In the genomic region with DNA sequence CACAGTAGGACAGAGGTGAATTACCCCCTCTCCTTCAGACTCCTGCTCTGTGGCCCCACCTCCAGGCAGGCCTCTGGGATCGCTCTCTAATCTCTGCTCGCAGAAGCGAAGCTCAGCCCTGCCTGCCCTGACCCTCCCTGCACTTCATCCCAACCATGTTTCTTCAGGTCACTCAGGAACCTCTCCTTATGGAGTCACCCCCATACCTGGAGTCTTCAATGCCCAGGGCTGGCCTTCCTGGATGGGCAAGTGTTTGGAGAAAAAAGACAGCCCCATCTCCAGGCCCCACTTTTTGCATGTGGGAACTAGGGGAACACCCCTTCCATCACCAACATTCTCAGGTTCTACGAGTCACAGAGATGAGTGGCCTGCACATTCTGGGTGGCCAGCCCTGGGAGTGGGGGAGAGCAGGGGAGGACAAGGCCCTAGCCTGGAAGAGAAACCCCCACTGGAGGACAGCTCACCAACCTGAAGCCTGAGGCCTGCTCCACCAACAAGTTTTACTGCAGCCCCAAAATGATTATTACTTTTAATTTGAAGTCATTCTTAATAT, we compare ENCODE assay signal across 2 cellular contexts.
A peak's percentile ranks its signal among the peaks of the same experiment; 100 is the strongest.
TF ChIP-seq lines count a peak whose summit lies in the region.

No MANE protein-coding gene starts in this region.

TF ChIP-seq in K562, 482 proteins besides CTCF, POLR2A, EP300 and RAD21:
- TF ChIP-seq TAF9B (IDR thresholded peaks at IDR 0.05; ENCODE audit: partially characterized antibody) (no peak), FUS (optimal IDR thresholded peaks at IDR 0.05; ENCODE audit: low read depth, low read length) (no peak), ZBED1 (IDR thresholded peaks at IDR 0.05) (no peak), ZFP36 (IDR thresholded peaks at IDR 0.05; ENCODE audit: low read depth, low read length, partially characterized antibody) (peak; percentile 58), KDM4B (IDR thresholded peaks at IDR 0.05; ENCODE audit: borderline replicate concordance in 2 of 2, low read depth in 1 of 2) (no peak)
- TF ChIP-seq, protein P1, sequence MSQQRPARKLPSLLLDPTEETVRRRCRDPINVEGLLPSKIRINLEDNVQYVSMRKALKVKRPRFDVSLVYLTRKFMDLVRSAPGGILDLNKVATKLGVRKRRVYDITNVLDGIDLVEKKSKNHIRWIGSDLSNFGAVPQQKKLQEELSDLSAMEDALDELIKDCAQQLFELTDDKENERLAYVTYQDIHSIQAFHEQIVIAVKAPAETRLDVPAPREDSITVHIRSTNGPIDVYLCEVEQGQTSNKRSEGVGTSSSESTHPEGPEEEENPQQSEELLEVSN (IDR thresholded peaks at IDR 0.05; ENCODE audit: borderline replicate concordance in 1 of 2, extremely low read depth in 1 of 2, insufficient read depth in 1 of 2, insufficient read length in 1 of 2, low read depth in 1 of 2, low read length in 1 of 2, poor library complexity in 1 of 2, severe bottlenecking in 1 of 2) = no peak
- TF ChIP-seq, protein P2, sequence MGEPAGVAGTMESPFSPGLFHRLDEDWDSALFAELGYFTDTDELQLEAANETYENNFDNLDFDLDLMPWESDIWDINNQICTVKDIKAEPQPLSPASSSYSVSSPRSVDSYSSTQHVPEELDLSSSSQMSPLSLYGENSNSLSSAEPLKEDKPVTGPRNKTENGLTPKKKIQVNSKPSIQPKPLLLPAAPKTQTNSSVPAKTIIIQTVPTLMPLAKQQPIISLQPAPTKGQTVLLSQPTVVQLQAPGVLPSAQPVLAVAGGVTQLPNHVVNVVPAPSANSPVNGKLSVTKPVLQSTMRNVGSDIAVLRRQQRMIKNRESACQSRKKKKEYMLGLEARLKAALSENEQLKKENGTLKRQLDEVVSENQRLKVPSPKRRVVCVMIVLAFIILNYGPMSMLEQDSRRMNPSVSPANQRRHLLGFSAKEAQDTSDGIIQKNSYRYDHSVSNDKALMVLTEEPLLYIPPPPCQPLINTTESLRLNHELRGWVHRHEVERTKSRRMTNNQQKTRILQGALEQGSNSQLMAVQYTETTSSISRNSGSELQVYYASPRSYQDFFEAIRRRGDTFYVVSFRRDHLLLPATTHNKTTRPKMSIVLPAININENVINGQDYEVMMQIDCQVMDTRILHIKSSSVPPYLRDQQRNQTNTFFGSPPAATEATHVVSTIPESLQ (CRISPR knock-in tag; IDR thresholded peaks at IDR 0.05) = no peak

TF ChIP-seq in H1, 55 proteins besides CTCF, POLR2A, EP300 and RAD21:
- TF ChIP-seq, protein P3, sequence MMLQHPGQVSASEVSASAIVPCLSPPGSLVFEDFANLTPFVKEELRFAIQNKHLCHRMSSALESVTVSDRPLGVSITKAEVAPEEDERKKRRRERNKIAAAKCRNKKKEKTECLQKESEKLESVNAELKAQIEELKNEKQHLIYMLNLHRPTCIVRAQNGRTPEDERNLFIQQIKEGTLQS (IDR thresholded peaks at IDR 0.05; ENCODE audit: insufficient read depth, low read depth, low read length) = no peak
- TF ChIP-seq CHD2 (IDR thresholded peaks at IDR 0.05; ENCODE audit: low read length) (no peak), SIN3A (conservative IDR thresholded peaks at IDR 0.05 in 1 of 2, IDR thresholded peaks at IDR 0.05 in 1 of 2; ENCODE audit: low read depth in 1 of 2, low read length in 2 of 2) (no peak)
